15 cellular contexts compared by ENCODE assay signal in genomic region chr4:140633154-140633553, GRCh38.
DNase-seq lines count a peak whose midpoint lies in the region; ATAC-seq and TF ChIP-seq lines count a peak whose summit lies in the region.
"Had no signal": no experiment of that assay in that cellular context is flagged by ENCODE, and none has a peak within 500 bp of the region (broad histone marks: within the 10 kb centered on the region; RNA-seq: fewer than 3 reads in every experiment).

No MANE protein-coding gene starts in this region.

- no peaks in the 10 kb centered on the region for H3K9me3 Mint-ChIP-seq in mesothelial cell of epicardium

- H3K36me3 Mint-ChIP-seq in mesothelial cell of epicardium = peaks cover 58% of the 10 kb centered on the region

- H3K4me3 Mint-ChIP-seq in mesothelial cell of epicardium = no peak overlapping the region

- no peak for TF ChIP-seq CTCF in mesothelial cell of epicardium (IDR thresholded peaks at IDR 0.05; ENCODE audit: unreplicated experiment)

- intact Hi-C loops in left ventricle myocardium superior (cut with micrococcal nuclease) = no loop called here
- intact Hi-C loops in Right ventricle myocardium inferior (cut with DNase I) = loop anchor here (10.0 kb wide), 1 partner anchor 222 kb away; no protein-coding TSS in a partner anchor

- ATAC-seq in left ventricle myocardium superior = peak; percentile 64
- no peak for ATAC-seq in Right ventricle myocardium inferior
- ATAC-seq: Panc1 had no signal

- DNase-seq in DMS 273 (lab: John Stamatoyannopoulos, UW; ENCODE audit: unreplicated experiment) (peak; percentile 16), DMS 273 treated with DMSO at 0.1 percent for 48 hours (lab: John Stamatoyannopoulos, UW) (no peak), left ventricle myocardium superior (no peak), Right ventricle myocardium inferior (ENCODE audit: missing footprints) (no peak), mesothelial cell of epicardium (ENCODE audit: low spot score in 2 of 2, unreplicated experiment in 2 of 2) (no peak), cortex of kidney (lab: John Stamatoyannopoulos, UW) (no peak), NCI-H748 treated with DMSO at 0.1 percent for 48 hours (lab: John Stamatoyannopoulos, UW) (no peak)
- DNase-seq: ACHN, Calu3, NCI-H1105 treated with DMSO at 0.1 percent for 48 hours, NCI-H2081, NCI-H446 treated with DMSO at 0.1 percent for 48 hours, NCI-H526, SK-N-SH had no signal

- H3K4me1 Mint-ChIP-seq in mesothelial cell of epicardium = peaks cover 25% of the 10 kb centered on the region

- H3K27ac Mint-ChIP-seq in mesothelial cell of epicardium = peak overlapping the region; percentile 83

- no peaks in the 10 kb centered on the region for H3K27me3 Mint-ChIP-seq in mesothelial cell of epicardium (ENCODE audit: low read depth)
